8 cellular contexts compared by ENCODE assay signal in the genomic region with DNA sequence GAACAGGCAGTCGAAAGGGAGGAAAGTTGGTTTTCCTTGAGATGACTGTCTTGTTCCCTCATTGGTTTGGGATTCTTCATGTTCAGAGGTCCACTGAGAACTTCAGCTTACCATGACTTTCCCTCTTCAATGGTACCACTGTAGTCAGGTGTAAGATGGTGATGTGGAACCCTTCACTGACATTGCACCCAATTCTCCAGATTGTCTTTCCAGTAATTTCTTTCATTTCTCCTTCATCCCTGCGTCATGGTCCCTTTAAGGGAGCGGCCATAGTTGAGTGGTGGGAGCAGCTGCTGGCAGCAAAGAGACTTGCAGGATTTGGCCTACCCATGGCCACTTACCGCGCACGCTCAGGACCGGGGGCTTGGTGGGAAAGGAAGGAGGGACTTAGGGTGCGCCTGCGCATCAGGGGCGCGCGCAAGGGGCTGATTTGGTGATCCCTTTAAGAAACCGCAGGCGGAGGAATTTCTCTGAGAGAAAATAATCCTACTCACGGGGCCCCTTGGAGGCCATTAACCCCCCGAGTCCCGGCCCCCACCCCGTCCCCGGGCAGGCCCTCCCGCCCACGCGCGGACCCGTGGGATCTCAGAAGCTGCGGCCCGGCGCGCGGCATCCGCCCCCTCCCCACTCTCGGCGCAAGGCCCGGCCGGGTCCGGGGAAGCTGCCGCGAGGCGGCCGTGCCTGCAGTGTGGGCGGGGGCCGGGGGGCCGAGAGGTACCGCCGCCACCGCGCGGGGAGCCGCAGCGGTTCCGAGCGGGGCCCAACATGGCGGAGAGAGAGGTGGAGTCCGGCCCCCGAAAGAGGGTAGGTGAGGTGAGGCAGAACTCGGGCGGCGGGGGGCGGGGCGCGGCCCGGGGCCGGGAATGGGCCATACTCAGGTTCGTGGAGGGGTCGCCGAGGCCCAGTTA. TPM values are rescaled to one million over a fixed set of nuclear protein-coding genes. Genes with fewer than 3 reads are reported as not detected.
DNase-seq lines count a peak whose midpoint lies in the region; ATAC-seq, FAIRE-seq and TF ChIP-seq lines count a peak whose summit lies in the region.

A gene (plus strand): TSS at position 428 of the 908 bp plus-strand sequence. CDS start 338 bp downstream, at position 766.

- TF ChIP-seq POLR2A in A549 (IDR thresholded peaks at IDR 0.05; ENCODE audit: low read length) = peak; percentile 19

- DNase-seq in A549 (ENCODE audit: low read depth in 1 of 2, low spot score in 1 of 2) = peak; percentile 90 to 99
- peak; percentile 94 for DNase-seq in NCI-H2196 (lab: John Stamatoyannopoulos, UW; ENCODE audit: unreplicated experiment)
- peak; percentile 90 for DNase-seq in bronchial epithelial cell (ENCODE audit: low read depth)
- DNase-seq in iPS-NIHi7 (ENCODE audit: extremely low spot score) = peak; percentile 97
- DNase-seq in smooth muscle cell (lab: John Stamatoyannopoulos, UW; ENCODE audit: unreplicated experiment) = peak; percentile 45

- no peaks in the 10 kb centered on the region for H3K27me3 ChIP-seq in bronchial epithelial cell (ENCODE audit: control insufficient read depth, insufficient read depth, low read length)
- H3K27me3 ChIP-seq in smooth muscle cell (ENCODE audit: low read depth) = no peaks in the 10 kb centered on the region

- H3K4me3 ChIP-seq in A549 = peak within 1 kb of the TSS; percentile 87
- peak within 1 kb of the TSS; percentile 85 for H3K4me3 ChIP-seq in WI38 (ENCODE audit: low read depth, low read length)
- peak within 1 kb of the TSS; percentile 87 for H3K4me3 ChIP-seq in bronchial epithelial cell (ENCODE audit: low read depth, low read length)
- peak within 1 kb of the TSS; percentile 99 for H3K4me3 ChIP-seq in smooth muscle cell

- H3K4me1 ChIP-seq in A549 = peaks cover 24% of the 10 kb centered on the region
- H3K4me1 ChIP-seq in smooth muscle cell (ENCODE audit: low read depth) = peaks cover 8% of the 10 kb centered on the region

- H4K20me1 ChIP-seq in smooth muscle cell (ENCODE audit: low read depth) = peaks cover 30% of the 10 kb centered on the region

- POLR2A ChIA-PET in A549 (lab: Yijun Ruan, JAX) = interaction anchor here (0.7 to 1.0 kb wide), 3 partner anchors 10 to 76 kb away, joined by 3 to 5 read pairs (median 3); a partner anchor contains a TSS

- H3K36me3 ChIP-seq in bronchial epithelial cell (ENCODE audit: control insufficient read depth, insufficient read depth, low read length) = peaks cover 2% of the 10 kb centered on the region
- H3K36me3 ChIP-seq in smooth muscle cell (ENCODE audit: low read depth) = no peaks in the 10 kb centered on the region

- 6% methylated on average over 12 of the region's 65 CpGs for WGBS in A549 (ENCODE audit: missing lambda C conversion rate)
- 3% methylated on average over 41 of the region's 65 CpGs for WGBS in smooth muscle cell (ENCODE audit: low lambda C conversion rate)

- H3K9me3 ChIP-seq in A549 (no peaks in the 10 kb centered on the region), smooth muscle cell (replicated peaks; ENCODE audit: low read depth) (no peaks in the 10 kb centered on the region)

- ATAC-seq in A549 = peak; percentile 94 to 96
- ATAC-seq in GM18861 (IDR thresholded peaks at IDR 0.05; ENCODE audit: unreplicated experiment) = peak; percentile 72
- peak; percentile 69 for ATAC-seq in HG03103 (IDR thresholded peaks at IDR 0.05; ENCODE audit: low read depth, unreplicated experiment)

- TF ChIP-seq EP300 in A549 (IDR thresholded peaks at IDR 0.05) = no peak

- H3K9ac ChIP-seq in smooth muscle cell (ENCODE audit: low read depth) = peak within 1 kb of the TSS; percentile 98

- no peak for TF ChIP-seq CTCF in A549 (IDR thresholded peaks at IDR 0.05)
- TF ChIP-seq CTCF in WI38 (IDR thresholded peaks at IDR 0.05; ENCODE audit: low read depth, low read length) = peak; percentile 3; the same call in 1 of the 2 replicates
- TF ChIP-seq CTCF in bronchial epithelial cell (IDR thresholded peaks at IDR 0.05; ENCODE audit: insufficient read depth, low read length, severe bottlenecking) = no peak
- no peak for TF ChIP-seq CTCF in smooth muscle cell (IDR thresholded peaks at IDR 0.05; ENCODE audit: borderline replicate concordance, insufficient read depth, poor library complexity, severe bottlenecking)

- H3K27ac ChIP-seq in A549 (peak within 1 kb of the TSS; percentile 98 to 100), smooth muscle cell (ENCODE audit: low read depth) (peak within 1 kb of the TSS; percentile 77)

- FAIRE-seq in A549 (lab: Jason Lieb, UNC) (no peak), bronchial epithelial cell (lab: Jason Lieb, UNC) (peak; percentile 62)

- TF ChIP-seq RAD21 in A549 (conservative IDR thresholded peaks at IDR 0.05 in 1 of 2, IDR thresholded peaks at IDR 0.05 in 1 of 2) = no peak

- H3K4me2 ChIP-seq in A549 = peak within 1 kb of the TSS; percentile 68
- H3K4me2 ChIP-seq in smooth muscle cell = peak within 1 kb of the TSS; percentile 97

- CTCF ChIA-PET in A549 (lab: Yijun Ruan, JAX) = interaction anchor here (0.9 to 1.3 kb wide), 2 partner anchors 20 to 67 kb away, joined by 3 read pairs; no protein-coding TSS in a partner anchor

- H3K79me2 ChIP-seq in smooth muscle cell (ENCODE audit: low read depth) = peaks cover 49% of the 10 kb centered on the region

- H2AFZ ChIP-seq in smooth muscle cell (ENCODE audit: low read depth) = peak within 1 kb of the TSS; percentile 87

- peaks cover 6% of the 10 kb centered on the region for H3F3A ChIP-seq in smooth muscle cell (ENCODE audit: low read depth)

TF ChIP-seq in A549, 52 proteins besides CTCF, POLR2A, EP300 and RAD21:
- TF ChIP-seq, protein P1, sequence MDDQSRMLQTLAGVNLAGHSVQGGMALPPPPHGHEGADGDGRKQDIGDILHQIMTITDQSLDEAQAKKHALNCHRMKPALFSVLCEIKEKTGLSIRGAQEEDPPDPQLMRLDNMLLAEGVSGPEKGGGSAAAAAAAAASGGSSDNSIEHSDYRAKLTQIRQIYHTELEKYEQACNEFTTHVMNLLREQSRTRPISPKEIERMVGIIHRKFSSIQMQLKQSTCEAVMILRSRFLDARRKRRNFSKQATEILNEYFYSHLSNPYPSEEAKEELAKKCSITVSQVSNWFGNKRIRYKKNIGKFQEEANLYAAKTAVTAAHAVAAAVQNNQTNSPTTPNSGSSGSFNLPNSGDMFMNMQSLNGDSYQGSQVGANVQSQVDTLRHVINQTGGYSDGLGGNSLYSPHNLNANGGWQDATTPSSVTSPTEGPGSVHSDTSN (IDR thresholded peaks at IDR 0.05) = peak; percentile 78
- TF ChIP-seq ZNF302 (CRISPR knock-in tag; IDR thresholded peaks at IDR 0.05) (no peak), ZSCAN20 (CRISPR knock-in tag; IDR thresholded peaks at IDR 0.05) (no peak), PHF8 (IDR thresholded peaks at IDR 0.05; ENCODE audit: borderline replicate concordance, low read depth) (peak; percentile 82), CHD2 (IDR thresholded peaks at IDR 0.05; ENCODE audit: low read length, partially characterized antibody) (peak; percentile 44), MYC (IDR thresholded peaks at IDR 0.05; ENCODE audit: borderline replicate concordance, low read length) (no peak; the same call in 1 of the 2 replicates), KDM1A (IDR thresholded peaks at IDR 0.05; ENCODE audit: low read depth) (no peak), CBX2 (IDR thresholded peaks at IDR 0.05; ENCODE audit: borderline replicate concordance, low read depth) (no peak), JUN (IDR thresholded peaks at IDR 0.05) (peak in 1 of 2 experiments; percentile 80; a peak in 3 of 5 replicates), ZFP36 (IDR thresholded peaks at IDR 0.05; ENCODE audit: borderline replicate concordance, partially characterized antibody) (no peak)
- TF ChIP-seq, protein P2, sequence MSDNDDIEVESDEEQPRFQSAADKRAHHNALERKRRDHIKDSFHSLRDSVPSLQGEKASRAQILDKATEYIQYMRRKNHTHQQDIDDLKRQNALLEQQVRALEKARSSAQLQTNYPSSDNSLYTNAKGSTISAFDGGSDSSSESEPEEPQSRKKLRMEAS (IDR thresholded peaks at IDR 0.05) = peak; percentile 56; the same call in 1 of the 2 replicates
- TF ChIP-seq, protein P3, sequence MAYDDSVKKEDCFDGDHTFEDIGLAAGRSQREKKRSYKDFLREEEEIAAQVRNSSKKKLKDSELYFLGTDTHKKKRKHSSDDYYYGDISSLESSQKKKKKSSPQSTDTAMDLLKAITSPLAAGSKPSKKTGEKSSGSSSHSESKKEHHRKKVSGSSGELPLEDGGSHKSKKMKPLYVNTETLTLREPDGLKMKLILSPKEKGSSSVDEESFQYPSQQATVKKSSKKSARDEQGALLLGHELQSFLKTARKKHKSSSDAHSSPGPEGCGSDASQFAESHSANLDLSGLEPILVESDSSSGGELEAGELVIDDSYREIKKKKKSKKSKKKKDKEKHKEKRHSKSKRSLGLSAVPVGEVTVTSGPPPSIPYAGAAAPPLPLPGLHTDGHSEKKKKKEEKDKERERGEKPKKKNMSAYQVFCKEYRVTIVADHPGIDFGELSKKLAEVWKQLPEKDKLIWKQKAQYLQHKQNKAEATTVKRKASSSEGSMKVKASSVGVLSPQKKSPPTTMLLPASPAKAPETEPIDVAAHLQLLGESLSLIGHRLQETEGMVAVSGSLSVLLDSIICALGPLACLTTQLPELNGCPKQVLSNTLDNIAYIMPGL (CRISPR knock-in tag; IDR thresholded peaks at IDR 0.05; ENCODE audit: borderline replicate concordance) = 0 out of 2 replicates have a peak, but pooled peaks have one; percentile 18
- TF ChIP-seq, protein P4, sequence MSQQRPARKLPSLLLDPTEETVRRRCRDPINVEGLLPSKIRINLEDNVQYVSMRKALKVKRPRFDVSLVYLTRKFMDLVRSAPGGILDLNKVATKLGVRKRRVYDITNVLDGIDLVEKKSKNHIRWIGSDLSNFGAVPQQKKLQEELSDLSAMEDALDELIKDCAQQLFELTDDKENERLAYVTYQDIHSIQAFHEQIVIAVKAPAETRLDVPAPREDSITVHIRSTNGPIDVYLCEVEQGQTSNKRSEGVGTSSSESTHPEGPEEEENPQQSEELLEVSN (IDR thresholded peaks at IDR 0.05; ENCODE audit: borderline replicate concordance, low read depth) = peak; percentile 46; the same call in 1 of the 2 replicates

RNA-seq across cellular contexts. Expression of the gene that starts here (rescaled TPM):
- polyA plus RNA-seq in A549 (2011; rRNA removed) (30.8 and 36.3 TPM in 2 replicates), A549 (2017; fragmentation: RNase III; extraction: RNeasy Plus Mini Kit Qiagen cat#74134 plus additional on column Dnase treatment) (12.2 to 12.7 TPM (median 12.6 TPM) in 3 replicates), smooth muscle cell (15.7 and 18.7 TPM in 2 replicates)
- polyA plus RNA-seq in A549 (2012; cell fraction: cytosol; rRNA removed) = 4.9 and 5.5 TPM in 2 replicates
- polyA plus RNA-seq in A549 (2012; cell fraction: nucleus; rRNA removed) = 4.1 and 5.7 TPM in 2 replicates
- polyA minus RNA-seq in A549 (2011; rRNA and poly(A)+ RNA removed) = 28.9 and 33.2 TPM in 2 replicates
- total RNA-seq in bronchial epithelial cell (19.5 and 20.5 TPM in 2 replicates), smooth muscle cell (27.2 and 28.1 TPM in 2 replicates)

Comparison
In these comparisons a context has a peak if more than half of its experiments do, and no peak if none do; other contexts are left out.
1. Peak in every context shown above with its lines: DNase-seq, ATAC-seq, H3K4me3 ChIP-seq and H3K27ac ChIP-seq.
2. DNase-seq: peak in every context shown above with its lines; median percentile 97 in iPS-NIHi7; 94 in A549; 94 in NCI-H2196; 90 in bronchial epithelial cell; 45 in smooth muscle cell.